ENCODE assay signal across 1 cellular context in the genomic region with DNA sequence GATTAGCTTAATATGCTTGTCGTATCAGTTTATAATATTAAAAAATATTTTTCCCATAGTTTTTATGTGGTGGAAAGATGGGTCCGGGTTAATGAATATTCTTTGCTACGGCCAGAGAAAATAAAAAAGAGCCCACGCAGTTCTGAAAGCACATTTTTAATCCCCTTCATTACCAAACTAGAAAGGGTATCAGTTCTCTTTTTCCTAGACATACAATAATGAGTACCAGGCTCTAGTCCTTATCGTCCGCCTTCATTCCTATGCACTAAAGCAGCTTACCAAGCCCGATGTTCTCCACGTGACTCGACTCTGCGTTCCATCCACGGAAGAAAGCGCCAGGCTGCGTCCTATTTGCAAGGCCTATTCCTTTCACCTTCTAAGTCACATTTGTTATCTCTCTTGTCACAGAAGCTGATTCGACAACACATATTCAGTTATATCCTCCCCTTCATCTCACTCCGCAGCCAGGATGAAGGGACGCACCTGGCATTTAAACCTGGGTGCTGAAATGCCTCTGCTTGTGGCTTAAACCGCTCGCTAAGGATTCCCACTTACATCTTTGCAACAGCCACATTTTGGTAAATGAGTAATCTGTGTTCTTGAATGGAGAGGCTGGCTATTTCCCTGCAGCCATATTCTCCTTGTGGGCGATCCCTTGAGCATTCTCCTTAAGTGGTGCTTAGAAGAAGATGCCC.
TF ChIP-seq lines count a peak whose summit lies in the region.

No MANE protein-coding gene starts in this region.

TF ChIP-seq in H1, 55 proteins besides CTCF, POLR2A, EP300 and RAD21 (continued from another document):
- TF ChIP-seq HDAC2 (IDR thresholded peaks at IDR 0.05; ENCODE audit: borderline replicate concordance in 1 of 2, low read depth in 2 of 2, low read length in 2 of 2) (no peak), CREB1 (IDR thresholded peaks at IDR 0.05) (no peak), RFX5 (IDR thresholded peaks at IDR 0.05; ENCODE audit: borderline replicate concordance, low read depth, low read length) (no peak), CEBPB (IDR thresholded peaks at IDR 0.05; ENCODE audit: low read depth, low read length) (no peak)
